In genomic region chr11:3000032-3000961, GRCh38 we compare ENCODE assay signal across 10 cellular contexts. TPM values are rescaled to one million over a fixed set of nuclear protein-coding genes. Genes with fewer than 3 reads are reported as not detected.
DNase-seq lines count a peak whose midpoint lies in the region; ATAC-seq and TF ChIP-seq lines count a peak whose summit lies in the region.
"Had no signal": no experiment of that assay in that cellular context is flagged by ENCODE, and none has a peak within 500 bp of the region (broad histone marks: within the 10 kb centered on the region; RNA-seq: fewer than 3 reads in every experiment).

No MANE protein-coding gene starts in this region.

- H2AFZ ChIP-seq in Karpas-422 (ENCODE audit: low read length) = no peak overlapping the region

- intact Hi-C loops in lower lobe of right lung (cut with DNase I) = no loop called here
- intact Hi-C loops in CD4-positive, alpha-beta memory T cell (cut with micrococcal nuclease) = no loop called here

- H3K9me3 Mint-ChIP-seq in chondrocyte (ENCODE audit: low read depth) = no peaks in the 10 kb centered on the region
- no peaks in the 10 kb centered on the region for H3K9me3 Mint-ChIP-seq in CD4-positive, alpha-beta memory T cell

- no peaks in the 10 kb centered on the region for H4K20me1 ChIP-seq in Karpas-422 (ENCODE audit: insufficient read depth, low read depth, low read length)
- H4K20me1 ChIP-seq: BLaER1 had no signal

- TF ChIP-seq CTCF in 22Rv1 (IDR thresholded peaks at IDR 0.05) = no peak
- TF ChIP-seq CTCF in chondrocyte (IDR thresholded peaks at IDR 0.05) = no peak
- TF ChIP-seq CTCF in lower lobe of right lung (IDR thresholded peaks at IDR 0.05) = no peak

- H3K4me3 ChIP-seq in lower lobe of right lung (no peak overlapping the region), Karpas-422 (ENCODE audit: low read length) (no peak overlapping the region)
- no peak overlapping the region for H3K4me3 ChIP-seq in CD4-positive, alpha-beta memory T cell (ENCODE audit: low read length in 2 of 2)
- H3K4me3 ChIP-seq: BLaER1 had no signal

- H3K79me2 ChIP-seq in Karpas-422 (ENCODE audit: low read length) = no peaks in the 10 kb centered on the region

- no peaks in the 10 kb centered on the region for H3K27me3 Mint-ChIP-seq in chondrocyte (ENCODE audit: low read depth)
- H3K27me3 Mint-ChIP-seq in CD4-positive, alpha-beta memory T cell = no peaks in the 10 kb centered on the region

- CTCF ChIA-PET in CD4-positive, alpha-beta memory T cell (lab: Charles Lee; ENCODE audit: partially characterized antibody) = no interaction called here

- ATAC-seq in lower lobe of right lung (peak; percentile 6 to 21), HG03159 (IDR thresholded peaks at IDR 0.05; ENCODE audit: unreplicated experiment) (no peak), HG02642 (IDR thresholded peaks at IDR 0.05; ENCODE audit: poor library complexity, unreplicated experiment) (no peak)
- ATAC-seq: stimulated activated naive CD8-positive, alpha-beta T cell treated with anti-CD3 and anti-CD28 coated beads, Interleukin-15, Interleukin-2, amounts not matched to agents 100 U/mL and 50 U/mL, for 24 hours had no signal

- H3K4me1 Mint-ChIP-seq in chondrocyte (ENCODE audit: low read depth) = peaks cover 51% of the 10 kb centered on the region
- H3K4me1 Mint-ChIP-seq in CD4-positive, alpha-beta memory T cell = peaks cover 0 to 2% (median under 1%) of the 10 kb centered on the region in 4 donors

- no peaks in the 10 kb centered on the region for H3K4me1 ChIP-seq in lower lobe of right lung
- H3K4me1 ChIP-seq in CD4-positive, alpha-beta memory T cell (ENCODE audit: insufficient read depth, low read length) = no peaks in the 10 kb centered on the region
- no peaks in the 10 kb centered on the region for H3K4me1 ChIP-seq in Karpas-422 (ENCODE audit: low read length)
- H3K4me1 ChIP-seq: BLaER1 had no signal

- DNase-seq in NCI-H2081 treated with DMSO at 0.1 percent for 48 hours (lab: John Stamatoyannopoulos, UW) = peak; percentile 89
- DNase-seq in chondrocyte (ENCODE audit: low spot score) = peak; percentile 95
- peak; percentile 70 for DNase-seq in lower lobe of right lung
- DNase-seq in CD4-positive, alpha-beta memory T cell = no peak
- no peak for DNase-seq in Karpas-422
- DNase-seq: stimulated activated naive CD8-positive, alpha-beta T cell treated with anti-CD3 and anti-CD28 coated beads, Interleukin-15, Interleukin-2, amounts not matched to agents 100 U/mL and 50 U/mL, for 24 hours had no signal

- H3K4me2 ChIP-seq in Karpas-422 (ENCODE audit: low read depth, low read length, poor library complexity, severe bottlenecking) = no peak overlapping the region
- H3K4me2 ChIP-seq: BLaER1 had no signal

- H3K9me3 ChIP-seq in lower lobe of right lung = no peaks in the 10 kb centered on the region
- H3K9me3 ChIP-seq in CD4-positive, alpha-beta memory T cell (ENCODE audit: control insufficient read depth in 1 of 2, low read length in 2 of 2) = no peaks in the 10 kb centered on the region
- H3K9me3 ChIP-seq in Karpas-422 (ENCODE audit: low read length) = no peaks in the 10 kb centered on the region
- H3K9me3 ChIP-seq: BLaER1 had no signal

- H3K36me3 ChIP-seq in lower lobe of right lung (peaks cover 61% of the 10 kb centered on the region), Karpas-422 (ENCODE audit: insufficient read depth, low read length) (peaks cover 7% of the 10 kb centered on the region)
- peaks cover 50% of the 10 kb centered on the region for H3K36me3 ChIP-seq in CD4-positive, alpha-beta memory T cell (ENCODE audit: insufficient read depth, low read length)

- no peaks in the 10 kb centered on the region for H3K9me2 ChIP-seq in Karpas-422 (replicated peaks; ENCODE audit: insufficient read depth, low read length)

- H3K27ac ChIP-seq in 22Rv1 (peak overlapping the region; percentile 7; the same call in 1 of the 2 replicates), lower lobe of right lung (no peak overlapping the region), Karpas-422 (ENCODE audit: low read length) (no peak overlapping the region)
- H3K27ac ChIP-seq in CD4-positive, alpha-beta memory T cell (ENCODE audit: low read depth, low read length) = no peak overlapping the region
- H3K27ac ChIP-seq: BLaER1 had no signal

- H3K27ac Mint-ChIP-seq in chondrocyte (ENCODE audit: unreplicated experiment) = peak overlapping the region; percentile 83
- H3K27ac Mint-ChIP-seq in CD4-positive, alpha-beta memory T cell = peak overlapping the region in 1 of 7 donors; percentile 1

- POLR2A ChIA-PET in CD4-positive, alpha-beta memory T cell (lab: Charles Lee; ENCODE audit: partially characterized antibody) = interaction anchor here (1.6 to 1.8 kb wide), 2 partner anchors 11 to 14 kb away, joined by 7 to 8 read pairs; no protein-coding TSS in a partner anchor

- H3K4me3 Mint-ChIP-seq in chondrocyte (ENCODE audit: unreplicated experiment) = no peak overlapping the region
- no peak overlapping the region for H3K4me3 Mint-ChIP-seq in CD4-positive, alpha-beta memory T cell

- no peak overlapping the region for H3K9ac ChIP-seq in Karpas-422 (ENCODE audit: low read length)
- H3K9ac ChIP-seq: BLaER1 had no signal

- peaks cover 30% of the 10 kb centered on the region for H3K36me3 Mint-ChIP-seq in chondrocyte (ENCODE audit: low read depth)
- H3K36me3 Mint-ChIP-seq in CD4-positive, alpha-beta memory T cell = peaks cover 25 to 49% of the 10 kb centered on the region in 2 donors

- H3K27me3 ChIP-seq in lower lobe of right lung (ENCODE audit: low read depth) (no peaks in the 10 kb centered on the region), Karpas-422 (ENCODE audit: low read length) (no peaks in the 10 kb centered on the region)
- H3K27me3 ChIP-seq in CD4-positive, alpha-beta memory T cell (ENCODE audit: insufficient read depth, low read length) = no peaks in the 10 kb centered on the region
- H3K27me3 ChIP-seq: BLaER1 had no signal

RNA-seq across cellular contexts. Expression of gene NAP1L4, which starts 8.2 kb away (rescaled TPM):
- total RNA-seq in chondrocyte (83.5 to 135 TPM (median 89.5 TPM) in 3 replicates), lower lobe of right lung (96.8 TPM)
- total RNA-seq in CD4-positive, alpha-beta memory T cell = 100 to 1,000 TPM; 299 to 303 TPM
- polyA plus RNA-seq in CD4-positive, alpha-beta memory T cell = 100 to 1,000 TPM; 153 to 160 TPM
- total RNA-seq in Karpas-422 (2014; rRNA removed; shearing (Covaris generic); ENCODE audit: low replicate concordance) = 80.5 and 171 TPM in 2 replicates

RNA-seq across cellular contexts. Expression of gene CARS1, which starts 56.9 kb away (rescaled TPM):
- 49.3 to 106 TPM (median 101 TPM) in 3 replicates for total RNA-seq in chondrocyte
- 40.2 TPM for total RNA-seq in lower lobe of right lung
- total RNA-seq in CD4-positive, alpha-beta memory T cell = 10 to 100 TPM; 71.0 to 80.3 TPM
- polyA plus RNA-seq in CD4-positive, alpha-beta memory T cell = 10 to 100 TPM; 37.1 to 43.1 TPM
- 55.8 and 80.6 TPM in 2 replicates for total RNA-seq in Karpas-422 (2014; rRNA removed; shearing (Covaris generic); ENCODE audit: low replicate concordance)

Comparison
In these comparisons a context has a peak if more than half of its experiments do, and no peak if none do; other contexts are left out.
1. DNase-seq: peak in NCI-H2081 treated with DMSO at 0.1 percent for 48 hours (single experiment), chondrocyte (single experiment) and lower lobe of right lung (single experiment); none in CD4-positive, alpha-beta memory T cell (0 of 5) and Karpas-422 (single experiment).
2. ATAC-seq: peak in lower lobe of right lung (2 of 2); none in HG03159 (single experiment) and HG02642 (single experiment).